Comparison of ENCODE assay signal across 9 cellular contexts in genomic region chr6:154039231-154039842, GRCh38. TPM values are rescaled to one million over a fixed set of nuclear protein-coding genes. Genes with fewer than 3 reads are reported as not detected.
DNase-seq lines count a peak whose midpoint lies in the region; ATAC-seq, FAIRE-seq and TF ChIP-seq lines count a peak whose summit lies in the region.
"Had no signal": no experiment of that assay in that cellular context is flagged by ENCODE, and none has a peak within 500 bp of the region (broad histone marks: within the 10 kb centered on the region; RNA-seq: fewer than 3 reads in every experiment).

TSS of gene OPRM1 (plus strand) at chr6:154039240. CDS start at chr6:154039545, 305 bp downstream.

- peak; percentile 30 to 45 for DNase-seq in SJCRH30
- DNase-seq in endothelial cell of umbilical vein (ENCODE audit: low read depth, low spot score), result peak; percentile 1
- DNase-seq in pancreas, result peak; percentile 31 to 90 (median 66)
- DNase-seq in SHP77 (lab: John Stamatoyannopoulos, UW), result no peak
- DNase-seq in medulla oblongata (ENCODE audit: extremely low spot score), result no peak
- DNase-seq in NCI-H1930 (lab: John Stamatoyannopoulos, UW), result no peak

- FAIRE-seq in endothelial cell of umbilical vein (lab: Jason Lieb, UNC) (no peak), pancreas (lab: Jason Lieb, UNC) (no peak)

- no peak within 1 kb of the TSS for H2AFZ ChIP-seq in endothelial cell of umbilical vein (ENCODE audit: low read depth, low read length)

- H4K20me1 ChIP-seq in endothelial cell of umbilical vein (replicated peaks; ENCODE audit: control insufficient read depth, extremely low read depth, insufficient read depth, low read length), result no peaks in the 10 kb centered on the region

- intact Hi-C loops in endothelial cell of umbilical vein (cut with micrococcal nuclease) (no loop called here), pancreas (cut with DNase I) (no loop called here)

- H3K36me3 ChIP-seq in SJCRH30 (no peaks in the 10 kb centered on the region), endothelial cell of umbilical vein (ENCODE audit: control insufficient read depth in 2 of 2, extremely low read depth in 1 of 2, insufficient read depth in 2 of 2, low read length in 2 of 2) (no peaks in the 10 kb centered on the region), pancreas (no peaks in the 10 kb centered on the region)

- dilution Hi-C loops in endothelial cell of umbilical vein (cut with MboI; ENCODE audit: extremely low pct_ligation_motif_present, low sequenced_read_pairs), result no loop called here

- CTCF ChIA-PET in endothelial cell of umbilical vein (lab: Charles Lee), result no interaction called here

- no peak within 1 kb of the TSS for H3K4me2 ChIP-seq in endothelial cell of umbilical vein (ENCODE audit: insufficient read depth, low read length)

- H3K27me3 ChIP-seq in SJCRH30 (no peaks in the 10 kb centered on the region), endothelial cell of umbilical vein (ENCODE audit: control insufficient read depth in 2 of 2, insufficient read depth in 2 of 2, low read length in 2 of 2) (no peaks in the 10 kb centered on the region), pancreas (no peaks in the 10 kb centered on the region)

- POLR2A ChIA-PET in endothelial cell of umbilical vein (lab: Charles Lee), result no interaction called here

- H3K9me3 ChIP-seq in SJCRH30 (replicated peaks), result no peaks in the 10 kb centered on the region
- H3K9me3 ChIP-seq in endothelial cell of umbilical vein (replicated peaks; ENCODE audit: control insufficient read depth, insufficient read depth, low read length), result peaks cover 4% of the 10 kb centered on the region
- no peaks in the 10 kb centered on the region for H3K9me3 ChIP-seq in pancreas

- TF ChIP-seq CTCF in endothelial cell of umbilical vein (IDR thresholded peaks at IDR 0.05; ENCODE audit: extremely low read depth in 1 of 2, insufficient read depth in 1 of 2, low read depth in 1 of 2, low read length in 2 of 2) (no peak), pancreas (IDR thresholded peaks at IDR 0.05) (no peak)

- H3K9ac ChIP-seq in endothelial cell of umbilical vein (replicated peaks; ENCODE audit: extremely low read depth, insufficient read depth, low read length), result no peak within 1 kb of the TSS

- ATAC-seq in GM21786 (IDR thresholded peaks at IDR 0.05; ENCODE audit: unreplicated experiment) (peak; percentile 45), pancreas (peak in 3 of 4 donors; percentile 88 to 95 (median 90)), HG03457 (IDR thresholded peaks at IDR 0.05; ENCODE audit: unreplicated experiment) (no peak)

- H3K27ac ChIP-seq in SJCRH30, result no peak within 1 kb of the TSS
- no peak within 1 kb of the TSS for H3K27ac ChIP-seq in endothelial cell of umbilical vein (ENCODE audit: insufficient read depth, low read depth, low read length)
- H3K27ac ChIP-seq in pancreas, result no peak within 1 kb of the TSS

- H3K4me1 ChIP-seq in SJCRH30 (no peaks in the 10 kb centered on the region), endothelial cell of umbilical vein (ENCODE audit: control insufficient read depth, extremely low read depth, insufficient read depth, low read length) (no peaks in the 10 kb centered on the region), pancreas (no peaks in the 10 kb centered on the region)

- no peak within 1 kb of the TSS for H3K4me3 ChIP-seq in SJCRH30
- H3K4me3 ChIP-seq in endothelial cell of umbilical vein (replicated peaks in 1 of 3; ENCODE audit: insufficient read depth in 1 of 3, low read depth in 1 of 3, low read length in 3 of 3), result no peak within 1 kb of the TSS
- no peak within 1 kb of the TSS for H3K4me3 ChIP-seq in pancreas

- no peaks in the 10 kb centered on the region for H3K79me2 ChIP-seq in endothelial cell of umbilical vein (ENCODE audit: control insufficient read depth, insufficient read depth, low read length)

- 4 to 6% methylated on average over 38 of the region's 38 CpGs for WGBS in pancreas, 2 donors

- H3K9me1 ChIP-seq in endothelial cell of umbilical vein (replicated peaks; ENCODE audit: control insufficient read depth, extremely low read depth, insufficient read depth, low read length), result no peaks in the 10 kb centered on the region

- TF ChIP-seq POLR2A in endothelial cell of umbilical vein (IDR thresholded peaks at IDR 0.05; ENCODE audit: low read depth, low read length), result no peak

- no TSS peak for BruUV-seq in endothelial cell of umbilical vein (replicated peaks; lab: Mats Ljungman, UMichigan)

TF ChIP-seq in endothelial cell of umbilical vein, 7 proteins besides CTCF, POLR2A, EP300 and RAD21:
- TF ChIP-seq MYC (IDR thresholded peaks at IDR 0.05; ENCODE audit: low read depth, low read length), result no peak
- no peak for TF ChIP-seq FOS (IDR thresholded peaks at IDR 0.05; ENCODE audit: borderline replicate concordance, insufficient read depth, low read length)
- TF ChIP-seq POLR2AphosphoS5 (IDR thresholded peaks at IDR 0.05; ENCODE audit: insufficient read depth, low read depth, low read length), result no peak
- no peak for TF ChIP-seq EZH2 (IDR thresholded peaks at IDR 0.05; ENCODE audit: borderline replicate concordance, low read depth, low read length, severe bottlenecking)
- no peak for TF ChIP-seq MAX (IDR thresholded peaks at IDR 0.05; ENCODE audit: insufficient read depth, insufficient read length)
- TF ChIP-seq JUN (IDR thresholded peaks at IDR 0.05; ENCODE audit: borderline replicate concordance, insufficient read depth, insufficient read length, low read depth), result no peak
- no peak for TF ChIP-seq GATA2 (IDR thresholded peaks at IDR 0.05; ENCODE audit: insufficient read depth, insufficient read length, low read depth, low read length)

RNA-seq across cellular contexts. Expression of gene OPRM1, which starts in this region (rescaled TPM):
- not detected in 2 replicates for total RNA-seq in SJCRH30 (2014; rRNA removed; shearing (Covaris generic))
- total RNA-seq in endothelial cell of umbilical vein (not detected in 2 replicates), pancreas (not detected)
- polyA plus RNA-seq in endothelial cell of umbilical vein (not detected in 2 replicates), pancreas (under 1 TPM in 1 of 2 donors, not detected in 1; 0.05 TPM)
- polyA plus RNA-seq in endothelial cell of umbilical vein (2011; cell fraction: cytosol; rRNA removed), result not detected in 2 replicates
- polyA plus RNA-seq in endothelial cell of umbilical vein (2011; cell fraction: nucleus; rRNA removed), result not detected in 2 replicates
- not detected in 2 replicates for polyA plus RNA-seq in endothelial cell of umbilical vein (2012)
- polyA minus RNA-seq in endothelial cell of umbilical vein, result not detected in 2 replicates
- polyA minus RNA-seq in endothelial cell of umbilical vein (2011; cell fraction: cytosol; rRNA and poly(A)+ RNA removed), result not detected
- not detected in 2 replicates for polyA minus RNA-seq in endothelial cell of umbilical vein (2011; cell fraction: nucleus; rRNA and poly(A)+ RNA removed)
- polyA plus RNA-seq: esophagus had no signal

Comparison
In these comparisons a context has a peak if more than half of its experiments do, and no peak if none do; other contexts are left out.
1. Peak in DNase-seq in SJCRH30; RNA of the gene not detected or under 1 TPM.
2. Peak in DNase-seq in endothelial cell of umbilical vein; RNA of the gene not detected or under 1 TPM.
3. Peak in DNase-seq and ATAC-seq in pancreas; RNA of the gene not detected or under 1 TPM.